Comparison of ENCODE assay signal across 8 cellular contexts in the genomic region with DNA sequence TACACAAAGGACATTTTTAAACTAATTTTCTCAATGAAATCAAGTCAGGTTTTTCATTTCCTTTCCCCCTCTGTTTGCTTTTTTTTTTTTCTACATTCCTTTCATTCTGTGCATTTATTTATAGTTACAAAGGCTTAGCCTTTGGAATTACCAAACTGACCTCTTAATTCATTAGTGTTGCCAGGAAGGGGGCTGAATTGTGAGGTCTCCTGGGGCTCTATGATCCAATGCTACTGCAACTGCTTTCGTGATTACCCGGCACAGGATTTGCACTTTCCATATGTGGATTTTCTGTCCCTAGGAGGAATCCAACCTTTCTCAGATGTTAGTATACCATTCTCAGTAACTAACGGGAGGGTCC. TPM values are rescaled to one million over a fixed set of nuclear protein-coding genes. Genes with fewer than 3 reads are reported as not detected.
A peak's percentile ranks its signal among the peaks of the same experiment; 100 is the strongest.
DNase-seq lines count a peak whose midpoint lies in the region; ATAC-seq lines count a peak whose summit lies in the region.
"Had no signal": no experiment of that assay in that cellular context is flagged by ENCODE, and none has a peak within 500 bp of the region (broad histone marks: within the 10 kb centered on the region; RNA-seq: fewer than 3 reads in every experiment).

No MANE protein-coding gene starts in this region.

- H3K4me3 Mint-ChIP-seq in T-helper 2 cell treated with Interferon-gamma antibody and Interleukin-4, amounts not matched to agents 5 μg/mL and 100 μg/mL, for 36 hours, result no peak overlapping the region
- H3K4me3 Mint-ChIP-seq: activated CD4-positive, alpha-beta T cell treated with anti-CD3 and anti-CD28 coated beads, Interleukin-2, amount 10 ng/mL, durations not matched to agents 7 days and 5 days had no signal

- peak overlapping the region; percentile 53 for H3K4me2 ChIP-seq in skeletal muscle satellite cell (ENCODE audit: low read length)

- no peaks in the 10 kb centered on the region for H3K27me3 Mint-ChIP-seq in T-helper 2 cell treated with Interferon-gamma antibody and Interleukin-4, amounts not matched to agents 5 μg/mL and 100 μg/mL, for 36 hours (ENCODE audit: low read depth)
- H3K27me3 Mint-ChIP-seq: activated CD4-positive, alpha-beta T cell treated with anti-CD3 and anti-CD28 coated beads, Interleukin-2, amount 10 ng/mL, durations not matched to agents 7 days and 5 days had no signal

- no peak overlapping the region for H3K27ac Mint-ChIP-seq in T-helper 2 cell treated with Interferon-gamma antibody and Interleukin-4, amounts not matched to agents 5 μg/mL and 100 μg/mL, for 36 hours
- H3K27ac Mint-ChIP-seq: activated CD4-positive, alpha-beta T cell treated with anti-CD3 and anti-CD28 coated beads, Interleukin-2, amount 10 ng/mL, durations not matched to agents 7 days and 5 days had no signal

- peaks cover 76% of the 10 kb centered on the region for H3K4me1 ChIP-seq in skeletal muscle satellite cell (ENCODE audit: control insufficient read depth, insufficient read depth, low read length)

- no peaks in the 10 kb centered on the region for H3K9me3 ChIP-seq in skeletal muscle satellite cell (replicated peaks; ENCODE audit: low read length)

- peaks cover 11% of the 10 kb centered on the region for H3K36me3 ChIP-seq in skeletal muscle satellite cell (ENCODE audit: insufficient read depth, low read length)

- peaks cover 62% of the 10 kb centered on the region for H3K36me3 Mint-ChIP-seq in T-helper 2 cell treated with Interferon-gamma antibody and Interleukin-4, amounts not matched to agents 5 μg/mL and 100 μg/mL, for 36 hours (ENCODE audit: low read depth)

- peak overlapping the region; percentile 9 for H3K4me3 ChIP-seq in skeletal muscle satellite cell (ENCODE audit: low read length)

- peak; percentile 95 for DNase-seq in EH (ENCODE audit: low read depth)
- DNase-seq in NCI-H69 (lab: John Stamatoyannopoulos, UW), result peak; percentile 14
- peak; percentile 47 for DNase-seq in glomerular visceral epithelial cell (ENCODE audit: extremely low spot score)
- DNase-seq in T-helper 2 cell treated with Interferon-gamma antibody and Interleukin-4, amounts not matched to agents 5 μg/mL and 100 μg/mL, for 36 hours (ENCODE audit: low spot score), result no peak
- DNase-seq in stimulated activated CD4-positive, alpha-beta T cell treated with anti-CD3 and anti-CD28 coated beads, Interleukin-2, amount 100 ng/mL, for 48 hours, result no peak
- DNase-seq: activated CD4-positive, alpha-beta T cell treated with anti-CD3 and anti-CD28 coated beads, Interleukin-2, amount 10 ng/mL, durations not matched to agents 7 days and 5 days had no signal

- H3K4me1 Mint-ChIP-seq in T-helper 2 cell treated with Interferon-gamma antibody and Interleukin-4, amounts not matched to agents 5 μg/mL and 100 μg/mL, for 36 hours (ENCODE audit: low read depth), result peaks cover 40% of the 10 kb centered on the region

- no peak for ATAC-seq in HG02840 (IDR thresholded peaks at IDR 0.05; ENCODE audit: low FRiP score, unreplicated experiment)

- no peaks in the 10 kb centered on the region for H3K27me3 ChIP-seq in skeletal muscle satellite cell (ENCODE audit: control insufficient read depth, insufficient read depth, low read length)

- peaks cover 3% of the 10 kb centered on the region for H3K9me3 Mint-ChIP-seq in T-helper 2 cell treated with Interferon-gamma antibody and Interleukin-4, amounts not matched to agents 5 μg/mL and 100 μg/mL, for 36 hours

- peak overlapping the region; percentile 78 for H3K9ac ChIP-seq in skeletal muscle satellite cell (ENCODE audit: low read depth, low read length)

RNA-seq across cellular contexts. Expression of a gene that starts 35.3 kb away (rescaled TPM):
- total RNA-seq in skeletal muscle satellite cell (2012; rRNA removed), result 0.22 and 0.25 TPM in 2 replicates

Comparison
In these comparisons a context has a peak if more than half of its experiments do, and no peak if none do; other contexts are left out.
1. DNase-seq: peak in EH (single experiment), NCI-H69 (single experiment) and glomerular visceral epithelial cell (single experiment); none in T-helper 2 cell treated with Interferon-gamma antibody and Interleukin-4, amounts not matched to agents 5 μg/mL and 100 μg/mL, for 36 hours (single experiment) and stimulated activated CD4-positive, alpha-beta T cell treated with anti-CD3 and anti-CD28 coated beads, Interleukin-2, amount 100 ng/mL, for 48 hours (0 of 2).